1 cellular context compared by ENCODE assay signal in genomic region chr1:205642679-205643307, GRCh38.
TF ChIP-seq lines count a peak whose summit lies in the region.

No MANE protein-coding gene starts in this region.

TF ChIP-seq in HepG2, 621 proteins besides CTCF, POLR2A, EP300 and RAD21 (continued from another document and continues in another):
- 0 out of 2 replicates have a peak, but pooled peaks have one; percentile 44 for TF ChIP-seq ZNF430 (CRISPR knock-in tag; IDR thresholded peaks at IDR 0.05)
- peak in 1 of 2 experiments; percentile 24; a peak in 1 of 4 replicates for TF ChIP-seq REST (IDR thresholded peaks at IDR 0.05; ENCODE audit: borderline replicate concordance in 1 of 2, low read depth in 1 of 2, low read length in 2 of 2)
- no peak for TF ChIP-seq ZNF543 (CRISPR knock-in tag; IDR thresholded peaks at IDR 0.05)
- no peak for TF ChIP-seq SIN3A (IDR thresholded peaks at IDR 0.05; ENCODE audit: borderline replicate concordance, low read depth, low read length)
- no peak for TF ChIP-seq GPN1 (CRISPR knock-in tag; IDR thresholded peaks at IDR 0.05; ENCODE audit: borderline replicate concordance)
- no peak for TF ChIP-seq DNMT3B (CRISPR knock-in tag; conservative IDR thresholded peaks at IDR 0.05)
- TF ChIP-seq DPF2 (CRISPR knock-in tag; IDR thresholded peaks at IDR 0.05; ENCODE audit: borderline replicate concordance, low read depth) = no peak
- no peak for TF ChIP-seq HNF1A (IDR thresholded peaks at IDR 0.05; ENCODE audit: low read depth)
- no peak for TF ChIP-seq HNF1A (CRISPR knock-in tag; IDR thresholded peaks at IDR 0.05; ENCODE audit: borderline replicate concordance)
- no peak for TF ChIP-seq MTF2 (CRISPR knock-in tag; IDR thresholded peaks at IDR 0.05; ENCODE audit: borderline replicate concordance)
- TF ChIP-seq ZNF816 (CRISPR knock-in tag; IDR thresholded peaks at IDR 0.05; ENCODE audit: borderline replicate concordance) = no peak
- peak; percentile 43; the same call in 1 of the 2 replicates for TF ChIP-seq GATAD2A (CRISPR knock-in tag; IDR thresholded peaks at IDR 0.05)
- no peak for TF ChIP-seq KLF15 (CRISPR knock-in tag; IDR thresholded peaks at IDR 0.05; ENCODE audit: borderline replicate concordance)
- peak; percentile 59 for TF ChIP-seq FOXP4 (CRISPR knock-in tag; IDR thresholded peaks at IDR 0.05)
- no peak for TF ChIP-seq ZNF3 (CRISPR knock-in tag; IDR thresholded peaks at IDR 0.05)
- TF ChIP-seq SP2 (CRISPR knock-in tag; IDR thresholded peaks at IDR 0.05) = no peak
- no peak for TF ChIP-seq PLSCR1 (CRISPR knock-in tag; IDR thresholded peaks at IDR 0.05; ENCODE audit: borderline replicate concordance)
- TF ChIP-seq ZNF660 (CRISPR knock-in tag; IDR thresholded peaks at IDR 0.05; ENCODE audit: borderline replicate concordance, low read depth) = no peak
- no peak for TF ChIP-seq ZFP90 (CRISPR knock-in tag; IDR thresholded peaks at IDR 0.05; ENCODE audit: borderline replicate concordance)
- no peak for TF ChIP-seq ZNF276 (CRISPR knock-in tag; IDR thresholded peaks at IDR 0.05; ENCODE audit: low read depth)
- no peak for TF ChIP-seq KDM3A (CRISPR knock-in tag; IDR thresholded peaks at IDR 0.05; ENCODE audit: low read depth)
- TF ChIP-seq, protein P1, sequence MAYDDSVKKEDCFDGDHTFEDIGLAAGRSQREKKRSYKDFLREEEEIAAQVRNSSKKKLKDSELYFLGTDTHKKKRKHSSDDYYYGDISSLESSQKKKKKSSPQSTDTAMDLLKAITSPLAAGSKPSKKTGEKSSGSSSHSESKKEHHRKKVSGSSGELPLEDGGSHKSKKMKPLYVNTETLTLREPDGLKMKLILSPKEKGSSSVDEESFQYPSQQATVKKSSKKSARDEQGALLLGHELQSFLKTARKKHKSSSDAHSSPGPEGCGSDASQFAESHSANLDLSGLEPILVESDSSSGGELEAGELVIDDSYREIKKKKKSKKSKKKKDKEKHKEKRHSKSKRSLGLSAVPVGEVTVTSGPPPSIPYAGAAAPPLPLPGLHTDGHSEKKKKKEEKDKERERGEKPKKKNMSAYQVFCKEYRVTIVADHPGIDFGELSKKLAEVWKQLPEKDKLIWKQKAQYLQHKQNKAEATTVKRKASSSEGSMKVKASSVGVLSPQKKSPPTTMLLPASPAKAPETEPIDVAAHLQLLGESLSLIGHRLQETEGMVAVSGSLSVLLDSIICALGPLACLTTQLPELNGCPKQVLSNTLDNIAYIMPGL (CRISPR knock-in tag; IDR thresholded peaks at IDR 0.05; ENCODE audit: borderline replicate concordance in 1 of 2, low read depth in 1 of 2) = no peak
- TF ChIP-seq SNAPC2 (CRISPR knock-in tag; IDR thresholded peaks at IDR 0.05) = 0 out of 2 replicates have a peak, but pooled peaks have one; percentile 29
- no peak for TF ChIP-seq ZNF350 (CRISPR knock-in tag; IDR thresholded peaks at IDR 0.05; ENCODE audit: borderline replicate concordance, low read depth)
- TF ChIP-seq, protein P2, sequence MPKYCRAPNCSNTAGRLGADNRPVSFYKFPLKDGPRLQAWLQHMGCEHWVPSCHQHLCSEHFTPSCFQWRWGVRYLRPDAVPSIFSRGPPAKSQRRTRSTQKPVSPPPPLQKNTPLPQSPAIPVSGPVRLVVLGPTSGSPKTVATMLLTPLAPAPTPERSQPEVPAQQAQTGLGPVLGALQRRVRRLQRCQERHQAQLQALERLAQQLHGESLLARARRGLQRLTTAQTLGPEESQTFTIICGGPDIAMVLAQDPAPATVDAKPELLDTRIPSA (CRISPR knock-in tag; IDR thresholded peaks at IDR 0.05; ENCODE audit: borderline replicate concordance) = no peak
- no peak for TF ChIP-seq ZNF343 (CRISPR knock-in tag; IDR thresholded peaks at IDR 0.05)
- TF ChIP-seq ZMYM4 (CRISPR knock-in tag; IDR thresholded peaks at IDR 0.05) = peak; percentile 34; the same call in 1 of the 2 replicates
- TF ChIP-seq, protein P3, sequence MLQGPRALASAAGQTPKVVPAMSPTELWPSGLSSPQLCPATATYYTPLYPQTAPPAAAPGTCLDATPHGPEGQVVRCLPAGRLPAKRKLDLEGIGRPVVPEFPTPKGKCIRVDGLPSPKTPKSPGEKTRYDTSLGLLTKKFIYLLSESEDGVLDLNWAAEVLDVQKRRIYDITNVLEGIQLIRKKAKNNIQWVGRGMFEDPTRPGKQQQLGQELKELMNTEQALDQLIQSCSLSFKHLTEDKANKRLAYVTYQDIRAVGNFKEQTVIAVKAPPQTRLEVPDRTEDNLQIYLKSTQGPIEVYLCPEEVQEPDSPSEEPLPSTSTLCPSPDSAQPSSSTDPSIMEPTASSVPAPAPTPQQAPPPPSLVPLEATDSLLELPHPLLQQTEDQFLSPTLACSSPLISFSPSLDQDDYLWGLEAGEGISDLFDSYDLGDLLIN (CRISPR knock-in tag; IDR thresholded peaks at IDR 0.05; ENCODE audit: borderline replicate concordance) = no peak
- no peak for TF ChIP-seq ZNF776 (CRISPR knock-in tag; IDR thresholded peaks at IDR 0.05)
- no peak for TF ChIP-seq ZNF549 (CRISPR knock-in tag; IDR thresholded peaks at IDR 0.05)
- TF ChIP-seq, protein P4, sequence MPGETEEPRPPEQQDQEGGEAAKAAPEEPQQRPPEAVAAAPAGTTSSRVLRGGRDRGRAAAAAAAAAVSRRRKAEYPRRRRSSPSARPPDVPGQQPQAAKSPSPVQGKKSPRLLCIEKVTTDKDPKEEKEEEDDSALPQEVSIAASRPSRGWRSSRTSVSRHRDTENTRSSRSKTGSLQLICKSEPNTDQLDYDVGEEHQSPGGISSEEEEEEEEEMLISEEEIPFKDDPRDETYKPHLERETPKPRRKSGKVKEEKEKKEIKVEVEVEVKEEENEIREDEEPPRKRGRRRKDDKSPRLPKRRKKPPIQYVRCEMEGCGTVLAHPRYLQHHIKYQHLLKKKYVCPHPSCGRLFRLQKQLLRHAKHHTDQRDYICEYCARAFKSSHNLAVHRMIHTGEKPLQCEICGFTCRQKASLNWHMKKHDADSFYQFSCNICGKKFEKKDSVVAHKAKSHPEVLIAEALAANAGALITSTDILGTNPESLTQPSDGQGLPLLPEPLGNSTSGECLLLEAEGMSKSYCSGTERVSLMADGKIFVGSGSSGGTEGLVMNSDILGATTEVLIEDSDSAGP (CRISPR knock-in tag; IDR thresholded peaks at IDR 0.05; ENCODE audit: borderline replicate concordance) = no peak
- no peak for TF ChIP-seq ZNF44 (CRISPR knock-in tag; IDR thresholded peaks at IDR 0.05)
- TF ChIP-seq, protein P5, sequence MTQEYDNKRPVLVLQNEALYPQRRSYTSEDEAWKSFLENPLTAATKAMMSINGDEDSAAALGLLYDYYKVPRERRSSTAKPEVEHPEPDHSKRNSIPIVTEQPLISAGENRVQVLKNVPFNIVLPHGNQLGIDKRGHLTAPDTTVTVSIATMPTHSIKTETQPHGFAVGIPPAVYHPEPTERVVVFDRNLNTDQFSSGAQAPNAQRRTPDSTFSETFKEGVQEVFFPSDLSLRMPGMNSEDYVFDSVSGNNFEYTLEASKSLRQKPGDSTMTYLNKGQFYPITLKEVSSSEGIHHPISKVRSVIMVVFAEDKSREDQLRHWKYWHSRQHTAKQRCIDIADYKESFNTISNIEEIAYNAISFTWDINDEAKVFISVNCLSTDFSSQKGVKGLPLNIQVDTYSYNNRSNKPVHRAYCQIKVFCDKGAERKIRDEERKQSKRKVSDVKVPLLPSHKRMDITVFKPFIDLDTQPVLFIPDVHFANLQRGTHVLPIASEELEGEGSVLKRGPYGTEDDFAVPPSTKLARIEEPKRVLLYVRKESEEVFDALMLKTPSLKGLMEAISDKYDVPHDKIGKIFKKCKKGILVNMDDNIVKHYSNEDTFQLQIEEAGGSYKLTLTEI (CRISPR knock-in tag; conservative IDR thresholded peaks at IDR 0.05) = no peak
